32 cellular contexts compared by ENCODE assay signal in genomic region chrX:31007347-31007746, GRCh38.
"Had no signal": no experiment of that assay in that cellular context is flagged by ENCODE, and none has a peak within 500 bp of the region (broad histone marks: within the 10 kb centered on the region; RNA-seq: fewer than 3 reads in every experiment).

No MANE protein-coding gene starts in this region.

- H3K9me3 Mint-ChIP-seq: natural killer cell; stimulated activated memory B cell treated with anti-CD40 and anti-IgM and Interleukin-4, amounts not matched to agents 10 μg/mL and 1 μg/mL and 100 μg/mL, for 72 hours; stimulated activated naive CD8-positive, alpha-beta T cell treated with anti-CD3 and anti-CD28 coated beads, Interleukin-15, amount 100 ng/mL, for 72 hours; type B pancreatic cell had no signal

- DNase-seq: natural killer cell; occipital lobe; ovary; posterior cingulate gyrus; psoas muscle; right cardiac atrium; right lobe of liver; sigmoid colon; spleen; stimulated activated CD4-positive, alpha-beta T cell treated with anti-CD3 and anti-CD28 coated beads, Interleukin-12 subunit alpha, Interleukin-12 subunit beta, amount 100 ng/mL, for 4 hours; stimulated activated CD4-positive, alpha-beta T cell treated with anti-CD3 and anti-CD28 coated beads, Interleukin-1b, Interleukin-23, amount 100 ng/mL, for 48 hours; stimulated activated CD4-positive, alpha-beta T cell treated with anti-CD3 and anti-CD28 coated beads, Interleukin-4, amount 100 ng/mL, for 1 hour; stimulated activated CD4-positive, alpha-beta T cell treated with anti-CD3 and anti-CD28 coated beads, Interleukin-4, amount 100 ng/mL, for 4 hours; stimulated activated CD8-positive, alpha-beta memory T cell treated with anti-CD3 and anti-CD28 coated beads, Interleukin-4, amount 100 ng/mL, for 48 hours; stimulated activated naive CD4-positive, alpha-beta T cell; stimulated activated naive CD8-positive, alpha-beta T cell treated with anti-CD3 and anti-CD28 coated beads, Interleukin-15, amount 100 ng/mL, for 72 hours; stimulated activated naive CD8-positive, alpha-beta T cell treated with anti-CD3 and anti-CD28 coated beads, Interleukin-15, Interleukin-2, amounts not matched to agents 100 U/mL and 50 U/mL, for 24 hours; substantia nigra; testis; tibial artery; transverse colon; upper lobe of right lung; uterus had no signal

- H3K9ac ChIP-seq: neural progenitor cell, parathyroid adenoma had no signal

- H3K27ac ChIP-seq: neural progenitor cell, ovary, parathyroid adenoma, psoas muscle, right lobe of liver, sigmoid colon, skin epidermis, spleen, suprapubic skin, testis, tibial artery, transverse colon, upper lobe of right lung, uterus had no signal

- H3K27me3 Mint-ChIP-seq: progenitor cell of endocrine pancreas; stimulated activated memory B cell treated with anti-CD40 and anti-IgM and Interleukin-4, amounts not matched to agents 10 μg/mL and 1 μg/mL and 100 μg/mL, for 72 hours; stimulated activated naive CD8-positive, alpha-beta T cell treated with anti-CD3 and anti-CD28 coated beads, Interleukin-15, amount 100 ng/mL, for 72 hours; type B pancreatic cell had no signal

- H3K4me3 Mint-ChIP-seq: natural killer cell; nephron; neural progenitor cell; stimulated activated memory B cell treated with anti-CD40 and anti-IgM and Interleukin-4, amounts not matched to agents 10 μg/mL and 1 μg/mL and 100 μg/mL, for 72 hours; stimulated activated naive CD8-positive, alpha-beta T cell treated with anti-CD3 and anti-CD28 coated beads, Interleukin-15, amount 100 ng/mL, for 72 hours; type B pancreatic cell had no signal

- H3K9me3 ChIP-seq: ovary, psoas muscle, right lobe of liver, sigmoid colon, spleen, suprapubic skin, testis, tibial artery, transverse colon, upper lobe of right lung, uterus had no signal

- H3K4me2 ChIP-seq: neural progenitor cell, smooth muscle cell had no signal

- H3K36me3 ChIP-seq: neural progenitor cell, ovary, right lobe of liver, sigmoid colon, spleen, suprapubic skin, tibial artery, transverse colon, upper lobe of right lung, uterus had no signal

- H3K27ac Mint-ChIP-seq: natural killer cell; nephron; neural progenitor cell; progenitor cell of endocrine pancreas; stimulated activated memory B cell treated with anti-CD40 and anti-IgM and Interleukin-4, amounts not matched to agents 10 μg/mL and 1 μg/mL and 100 μg/mL, for 72 hours; type B pancreatic cell had no signal

- H3K79me2 ChIP-seq: parathyroid adenoma had no signal

- H3K27me3 ChIP-seq: neural progenitor cell, ovary, right lobe of liver, sigmoid colon, suprapubic skin, testis, tibial artery, transverse colon, upper lobe of right lung, uterus had no signal

- H2AFZ ChIP-seq: neural progenitor cell, parathyroid adenoma had no signal

- H3K4me1 Mint-ChIP-seq: natural killer cell; nephron; neural progenitor cell; stimulated activated memory B cell treated with anti-CD40 and anti-IgM and Interleukin-4, amounts not matched to agents 10 μg/mL and 1 μg/mL and 100 μg/mL, for 72 hours; stimulated activated naive CD8-positive, alpha-beta T cell treated with anti-CD3 and anti-CD28 coated beads, Interleukin-15, amount 100 ng/mL, for 72 hours had no signal

- H3K4me3 ChIP-seq: neural progenitor cell, ovary, psoas muscle, right lobe of liver, sigmoid colon, skin epidermis, smooth muscle cell, spleen, suprapubic skin, testis, tibial artery, transverse colon, upper lobe of right lung, uterus had no signal

- H3K36me3 Mint-ChIP-seq: natural killer cell; neural progenitor cell; stimulated activated memory B cell treated with anti-CD40 and anti-IgM and Interleukin-4, amounts not matched to agents 10 μg/mL and 1 μg/mL and 100 μg/mL, for 72 hours; type B pancreatic cell had no signal

- H3K4me1 ChIP-seq: neural progenitor cell, parathyroid adenoma, psoas muscle, right lobe of liver, sigmoid colon, spleen, suprapubic skin, testis, tibial artery, transverse colon, upper lobe of right lung, uterus had no signal

- ATAC-seq: natural killer cell; psoas muscle; right cardiac atrium; right lobe of liver; stimulated activated memory B cell treated with anti-CD40 and anti-IgM and Interleukin-4, amounts not matched to agents 10 μg/mL and 1 μg/mL and 100 μg/mL, for 72 hours; stimulated activated naive CD8-positive, alpha-beta T cell treated with anti-CD3 and anti-CD28 coated beads, Interleukin-15, amount 100 ng/mL, for 72 hours; stimulated activated naive CD8-positive, alpha-beta T cell treated with anti-CD3 and anti-CD28 coated beads, Interleukin-15, Interleukin-2, amounts not matched to agents 100 U/mL and 50 U/mL, for 24 hours; upper lobe of right lung had no signal
